15 cellular contexts compared by ENCODE assay signal in the genomic region with DNA sequence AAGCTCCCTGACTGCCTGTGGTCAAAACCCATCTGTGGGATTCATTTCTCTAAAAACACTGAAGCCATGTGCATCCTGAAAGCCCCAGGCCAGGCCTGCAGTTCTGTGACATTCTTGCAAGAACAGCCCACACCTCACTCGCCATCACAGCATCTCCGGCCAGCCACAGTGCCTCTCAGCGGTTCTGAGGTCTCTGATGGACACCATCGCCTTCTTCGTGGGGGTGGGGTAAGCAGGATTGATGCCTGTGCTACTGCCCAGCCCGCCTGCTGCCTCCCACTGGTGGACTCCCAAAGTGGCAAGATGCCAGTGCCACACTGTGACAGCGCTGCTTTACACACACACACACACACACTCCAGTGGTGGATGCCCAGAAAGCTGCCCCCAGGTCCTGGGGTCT. TPM values are rescaled to one million over a fixed set of nuclear protein-coding genes. Genes with fewer than 3 reads are reported as not detected.
DNase-seq lines count a peak whose midpoint lies in the region; ATAC-seq and TF ChIP-seq lines count a peak whose summit lies in the region.
"Had no signal": no experiment of that assay in that cellular context is flagged by ENCODE, and none has a peak within 500 bp of the region (broad histone marks: within the 10 kb centered on the region; RNA-seq: fewer than 3 reads in every experiment).

No MANE protein-coding gene starts in this region.

- H3K4me2 ChIP-seq in osteoblast (ENCODE audit: insufficient read depth, low read length), result no peak overlapping the region
- H3K4me2 ChIP-seq: GM23338 had no signal

- intact Hi-C loops in aorta (cut with DNase I), result no loop called here
- intact Hi-C loops in activated T-helper 2 cell treated with anti-CD3 and anti-CD28 coated beads, Interferon-gamma antibody, Interleukin-2, Interleukin-4, amounts not matched to agents 10 μg/mL and 5 μg/mL and 100 μg/mL, durations not matched to agents 14 hours and 24 hours and 36 hours (cut with micrococcal nuclease), result no loop called here

- H3K9me3 ChIP-seq in osteoblast (ENCODE audit: low read depth, low read length) (no peaks in the 10 kb centered on the region), aorta (ENCODE audit: control insufficient read depth, low read length) (peaks cover 5% of the 10 kb centered on the region)
- H3K9me3 ChIP-seq: Caco-2 had no signal

- no peak for ATAC-seq in aorta (ENCODE audit: low FRiP score)
- no peak for ATAC-seq in HG03175 (IDR thresholded peaks at IDR 0.05; ENCODE audit: unreplicated experiment)
- no peak for ATAC-seq in GM21786 (IDR thresholded peaks at IDR 0.05; ENCODE audit: unreplicated experiment)
- ATAC-seq: GM23338 had no signal

- DNase-seq in MV-4-11 (lab: John Stamatoyannopoulos, UW) (peak; percentile 36), chondrocyte (ENCODE audit: low spot score) (peak; percentile 87), osteoblast (ENCODE audit: insufficient read length, low spot score, missing footprints) (peak; percentile 65), aorta (peak; percentile 46 to 49)
- DNase-seq in activated T-helper 2 cell treated with anti-CD3 and anti-CD28 coated beads, Interferon-gamma antibody, Interleukin-2, Interleukin-4, amounts not matched to agents 10 μg/mL and 5 μg/mL and 100 μg/mL, durations not matched to agents 14 hours and 24 hours and 36 hours (ENCODE audit: low spot score), result no peak
- DNase-seq: AML-193; Caco-2; CD4-positive, alpha-beta T cell; HCEC 1CT; IMR-90 had no signal

- TF ChIP-seq CTCF in chondrocyte (IDR thresholded peaks at IDR 0.05), result no peak
- TF ChIP-seq CTCF in osteoblast (IDR thresholded peaks at IDR 0.05; ENCODE audit: extremely low read depth, low read depth, low read length), result no peak

- H3K36me3 Mint-ChIP-seq in chondrocyte (ENCODE audit: low read depth), result peaks cover under 1% of the 10 kb centered on the region
- no peaks in the 10 kb centered on the region for H3K36me3 Mint-ChIP-seq in activated T-helper 2 cell treated with anti-CD3 and anti-CD28 coated beads, Interferon-gamma antibody, Interleukin-2, Interleukin-4, amounts not matched to agents 10 μg/mL and 5 μg/mL and 100 μg/mL, durations not matched to agents 14 hours and 24 hours and 36 hours (ENCODE audit: low read depth)

- H3K4me3 ChIP-seq in osteoblast (ENCODE audit: insufficient read depth, low read length) (no peak overlapping the region), aorta (ENCODE audit: low read length in 2 of 2) (no peak overlapping the region)
- H3K4me3 ChIP-seq: GM23338 had no signal

- H2AFZ ChIP-seq in osteoblast (ENCODE audit: low read length), result no peak overlapping the region
- H2AFZ ChIP-seq: GM23338 had no signal

- peaks cover 2% of the 10 kb centered on the region for H3K9me3 Mint-ChIP-seq in chondrocyte (ENCODE audit: low read depth)
- peaks cover 2% of the 10 kb centered on the region for H3K9me3 Mint-ChIP-seq in activated T-helper 2 cell treated with anti-CD3 and anti-CD28 coated beads, Interferon-gamma antibody, Interleukin-2, Interleukin-4, amounts not matched to agents 10 μg/mL and 5 μg/mL and 100 μg/mL, durations not matched to agents 14 hours and 24 hours and 36 hours

- H3K27ac Mint-ChIP-seq in chondrocyte (ENCODE audit: unreplicated experiment), result no peak overlapping the region
- H3K27ac Mint-ChIP-seq in activated T-helper 2 cell treated with anti-CD3 and anti-CD28 coated beads, Interferon-gamma antibody, Interleukin-2, Interleukin-4, amounts not matched to agents 10 μg/mL and 5 μg/mL and 100 μg/mL, durations not matched to agents 14 hours and 24 hours and 36 hours, result no peak overlapping the region
- H3K27ac Mint-ChIP-seq: CD4-positive, alpha-beta T cell; GM23338 had no signal

- H3K4me1 ChIP-seq in osteoblast (ENCODE audit: insufficient read depth, low read length) (no peaks in the 10 kb centered on the region), aorta (ENCODE audit: control insufficient read depth in 1 of 2, insufficient read depth in 2 of 2, low read length in 2 of 2) (no peaks in the 10 kb centered on the region)
- H3K4me1 ChIP-seq: Caco-2 had no signal

- H3K79me2 ChIP-seq in osteoblast (ENCODE audit: insufficient read depth, low read length), result no peaks in the 10 kb centered on the region

- H3K36me3 ChIP-seq in osteoblast (ENCODE audit: insufficient read depth, low read length) (peaks cover 4% of the 10 kb centered on the region), aorta (ENCODE audit: control insufficient read depth in 1 of 2, insufficient read depth in 2 of 2, low read length in 1 of 2) (no peaks in the 10 kb centered on the region)

- H3K27ac ChIP-seq in osteoblast (ENCODE audit: low read depth, low read length) (no peak overlapping the region), aorta (ENCODE audit: low read depth in 1 of 2, low read length in 2 of 2) (no peak overlapping the region)
- H3K27ac ChIP-seq: C4-2B had no signal

- 83 to 86% methylated on average over 7 of the region's 7 CpGs for WGBS in aorta, 2 donors

- H3K4me1 Mint-ChIP-seq in chondrocyte (ENCODE audit: low read depth), result peaks cover 8% of the 10 kb centered on the region
- peaks cover 11% of the 10 kb centered on the region for H3K4me1 Mint-ChIP-seq in activated T-helper 2 cell treated with anti-CD3 and anti-CD28 coated beads, Interferon-gamma antibody, Interleukin-2, Interleukin-4, amounts not matched to agents 10 μg/mL and 5 μg/mL and 100 μg/mL, durations not matched to agents 14 hours and 24 hours and 36 hours (ENCODE audit: low read depth)

- H3K4me3 Mint-ChIP-seq in chondrocyte (ENCODE audit: unreplicated experiment), result no peak overlapping the region
- H3K4me3 Mint-ChIP-seq in activated T-helper 2 cell treated with anti-CD3 and anti-CD28 coated beads, Interferon-gamma antibody, Interleukin-2, Interleukin-4, amounts not matched to agents 10 μg/mL and 5 μg/mL and 100 μg/mL, durations not matched to agents 14 hours and 24 hours and 36 hours (ENCODE audit: low read depth), result no peak overlapping the region
- H3K4me3 Mint-ChIP-seq: CD4-positive, alpha-beta T cell; GM23338 had no signal

- no peaks in the 10 kb centered on the region for H4K20me1 ChIP-seq in osteoblast (ENCODE audit: insufficient read depth, low read length)

- H3K27me3 ChIP-seq in osteoblast (ENCODE audit: insufficient read depth, low read length) (peaks cover 14% of the 10 kb centered on the region), aorta (ENCODE audit: control insufficient read depth in 1 of 2, insufficient read depth in 2 of 2, low read length in 1 of 2) (no peaks in the 10 kb centered on the region)

- peaks cover 13% of the 10 kb centered on the region for H3K27me3 Mint-ChIP-seq in chondrocyte (ENCODE audit: low read depth)
- peaks cover 4% of the 10 kb centered on the region for H3K27me3 Mint-ChIP-seq in activated T-helper 2 cell treated with anti-CD3 and anti-CD28 coated beads, Interferon-gamma antibody, Interleukin-2, Interleukin-4, amounts not matched to agents 10 μg/mL and 5 μg/mL and 100 μg/mL, durations not matched to agents 14 hours and 24 hours and 36 hours (ENCODE audit: low read depth)

RNA-seq across cellular contexts. Expression of a gene that starts 5.2 kb away (rescaled TPM):
- total RNA-seq in chondrocyte, result not detected in 3 replicates
- not detected in 2 replicates for total RNA-seq in osteoblast
- not detected for total RNA-seq in aorta
- not detected for polyA plus RNA-seq in aorta
- total RNA-seq in activated T-helper 2 cell treated with anti-CD3 and anti-CD28 coated beads, Interferon-gamma antibody, Interleukin-2, Interleukin-4, amounts not matched to agents 10 μg/mL and 5 μg/mL and 100 μg/mL, durations not matched to agents 14 hours and 24 hours and 36 hours, result not detected in 2 replicates
- total RNA-seq: Caco-2; CD4-positive, alpha-beta T cell; GM23338; IMR-90 had no signal
- polyA plus RNA-seq: BJ, GM23338, IMR-90 had no signal

RNA-seq across cellular contexts. Expression of a gene that starts 29.3 kb away (rescaled TPM):
- total RNA-seq in chondrocyte (0.25 to 0.95 TPM (median 0.68 TPM) in 3 replicates), osteoblast (0.36 TPM in 1 of 2 replicates, not detected in the other), aorta (1 to 10 TPM; 3.7 to 4.5 TPM)
- polyA plus RNA-seq in aorta, result 10 to 100 TPM; 11.1 to 22.3 TPM
- 0.23 TPM in 1 of 2 replicates, not detected in the other for total RNA-seq in activated T-helper 2 cell treated with anti-CD3 and anti-CD28 coated beads, Interferon-gamma antibody, Interleukin-2, Interleukin-4, amounts not matched to agents 10 μg/mL and 5 μg/mL and 100 μg/mL, durations not matched to agents 14 hours and 24 hours and 36 hours
- total RNA-seq: CD4-positive, alpha-beta T cell; IMR-90 had no signal
